ENCODE assay signal across 8 cellular contexts in the genomic region with DNA sequence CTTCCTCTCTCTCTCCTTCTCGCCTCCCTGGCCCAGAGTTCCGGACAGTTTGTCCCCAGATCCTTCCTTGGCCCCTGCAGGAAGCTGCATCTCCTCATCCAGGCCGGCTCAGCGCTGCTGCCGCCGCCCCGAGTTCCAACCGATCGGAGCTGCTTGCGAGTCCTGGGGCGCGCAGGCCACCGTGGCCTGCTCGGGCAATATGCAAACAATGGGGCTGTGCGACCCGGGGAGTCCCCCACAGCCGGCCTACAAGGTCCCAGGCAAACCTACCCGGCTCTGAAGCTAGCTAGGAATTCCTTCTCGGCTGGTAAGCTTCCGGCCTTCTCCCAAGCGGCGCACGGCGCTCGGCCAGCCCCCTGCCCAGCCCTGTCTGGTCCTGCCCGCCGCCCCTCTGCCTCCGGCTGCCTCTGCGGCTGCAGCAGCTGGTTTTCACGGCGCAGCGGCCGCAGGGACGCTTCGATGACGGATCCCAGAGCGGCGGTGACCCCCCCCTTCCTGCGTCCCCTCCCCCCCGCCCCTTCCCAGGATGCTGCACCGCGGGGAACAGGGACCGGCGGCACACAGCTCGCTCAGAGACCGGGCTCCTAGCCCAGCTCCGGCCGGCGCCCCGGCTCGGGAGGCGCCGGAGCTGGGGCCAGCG. TPM values are rescaled to one million over a fixed set of nuclear protein-coding genes. Genes with fewer than 3 reads are reported as not detected.
DNase-seq lines count a peak whose midpoint lies in the region; ATAC-seq and TF ChIP-seq lines count a peak whose summit lies in the region.

No MANE protein-coding gene starts in this region.

- DNase-seq in DMS 273 (lab: John Stamatoyannopoulos, UW; ENCODE audit: unreplicated experiment) (peak; percentile 57), DMS 273 treated with DMSO at 0.1 percent for 48 hours (lab: John Stamatoyannopoulos, UW) (no peak), activated B cell treated with CpG ODN at 0.5 μM for 24 hours (peak; percentile 29), esophagus squamous epithelium (lab: John Stamatoyannopoulos, UW) (no peak), natural killer cell (peak; percentile 20), OCI-M2 (lab: John Stamatoyannopoulos, UW; ENCODE audit: unreplicated experiment) (no peak)

- no peaks in the 10 kb centered on the region for H3K27me3 ChIP-seq in esophagus squamous epithelium

- WGBS in esophagus squamous epithelium, 2 donors: 0 to 49% methylated on average over 2 of the region's 54 CpGs

- H3K4me3 Mint-ChIP-seq in activated B cell treated with CpG ODN at 0.5 μM for 24 hours (peak overlapping the region; percentile 94), natural killer cell (peak overlapping the region; percentile 97)

- H3K9me3 Mint-ChIP-seq in activated B cell treated with CpG ODN at 0.5 μM for 24 hours (no peaks in the 10 kb centered on the region), natural killer cell (no peaks in the 10 kb centered on the region)

- H3K36me3 ChIP-seq in esophagus squamous epithelium: peaks cover 0 to 27% (median 11%) of the 10 kb centered on the region in 3 donors

- peak in 2 of 4 donors; percentile 20 to 49 for TF ChIP-seq POLR2A in esophagus squamous epithelium (IDR thresholded peaks at IDR 0.05)

- peak overlapping the region; percentile 90 to 98 (median 95) for H3K27ac ChIP-seq in esophagus squamous epithelium

- H3K27ac Mint-ChIP-seq in activated B cell treated with CpG ODN at 0.5 μM for 24 hours (peak overlapping the region; percentile 99), natural killer cell (peak overlapping the region; percentile 99)

- ATAC-seq in HG03095 (IDR thresholded peaks at IDR 0.05; ENCODE audit: unreplicated experiment): peak; percentile 27
- ATAC-seq in activated B cell treated with CpG ODN at 0.5 μM for 24 hours (ENCODE audit: low read depth): peak; percentile 12
- ATAC-seq in natural killer cell: peak in 1 of 3 donors; percentile 0
- no peak for ATAC-seq in GM21423 (IDR thresholded peaks at IDR 0.05; ENCODE audit: unreplicated experiment)

- intact Hi-C loops in activated B cell treated with CpG ODN at 0.5 μM for 24 hours (cut with micrococcal nuclease): no loop called here
- intact Hi-C loops in esophagus squamous epithelium (cut with DNase I): no loop called here
- intact Hi-C loops in natural killer cell (cut with micrococcal nuclease): loop anchor here (2.0 to 5.0 kb wide), 2 partner anchors 27 to 59 kb away; no protein-coding TSS in a partner anchor

- peaks cover 80% of the 10 kb centered on the region for H3K4me1 Mint-ChIP-seq in activated B cell treated with CpG ODN at 0.5 μM for 24 hours
- peaks cover 54 to 60% of the 10 kb centered on the region in 2 donors for H3K4me1 Mint-ChIP-seq in natural killer cell

- no peaks in the 10 kb centered on the region for H3K9me3 ChIP-seq in esophagus squamous epithelium

- H3K27me3 Mint-ChIP-seq in activated B cell treated with CpG ODN at 0.5 μM for 24 hours (no peaks in the 10 kb centered on the region), natural killer cell (ENCODE audit: low read depth in 2 of 2) (peaks cover 3 to 8% of the 10 kb centered on the region in 2 donors)

- POLR2A ChIA-PET in activated B cell treated with CpG ODN at 0.5 μM for 24 hours (lab: Charles Lee): interaction anchor here (0.6 to 12.9 kb wide), 15 partner anchors 11 to 355 kb away, joined by 3 to 440 read pairs (median 6); partner anchors contain the start of genes NCBP2L, PRPS1 and TSC22D3

- no peak for TF ChIP-seq CTCF in activated B cell treated with CpG ODN at 0.5 μM for 24 hours (IDR thresholded peaks at IDR 0.05)
- TF ChIP-seq CTCF in esophagus squamous epithelium (IDR thresholded peaks at IDR 0.05): no peak
- no peak for TF ChIP-seq CTCF in natural killer cell (IDR thresholded peaks at IDR 0.05)

- CTCF ChIA-PET in activated B cell treated with CpG ODN at 0.5 μM for 24 hours (lab: Charles Lee): interaction anchor here (1.8 to 7.3 kb wide), 4 partner anchors 39 to 60 kb away, joined by 5 to 128 read pairs (median 38); partner anchors contain the start of genes NCBP2L and TSC22D3

- peaks cover 0 to 66% (median 12%) of the 10 kb centered on the region in 3 donors for H3K4me1 ChIP-seq in esophagus squamous epithelium

- H3K36me3 Mint-ChIP-seq in activated B cell treated with CpG ODN at 0.5 μM for 24 hours (ENCODE audit: low read depth): peaks cover 30% of the 10 kb centered on the region
- no peaks in the 10 kb centered on the region for H3K36me3 Mint-ChIP-seq in natural killer cell

- H3K4me3 ChIP-seq in esophagus squamous epithelium: peak overlapping the region; percentile 63 to 83 (median 78)

RNA-seq across cellular contexts. Expression of gene TSC22D3, which starts 59.4 kb away (rescaled TPM):
- total RNA-seq in activated B cell treated with CpG ODN at 0.5 μM for 24 hours (80.6 and 80.8 TPM in 2 replicates), esophagus squamous epithelium (100 to 1,000 TPM in 3 of 4 donors, 10 to 100 TPM in 1; 50.2 to 558 (median 140) TPM), natural killer cell (1,000 to 10,000 TPM in 2 of 3 donors, 100 to 1,000 TPM in 1; 895 to 1,800 (median 1,053) TPM)

Comparison
In these comparisons a context has a peak if more than half of its experiments do, and no peak if none do; other contexts are left out.
1. DNase-seq: peak in DMS 273 (single experiment), activated B cell treated with CpG ODN at 0.5 μM for 24 hours (single experiment) and natural killer cell (single experiment); none in DMS 273 treated with DMSO at 0.1 percent for 48 hours (single experiment), esophagus squamous epithelium (single experiment) and OCI-M2 (single experiment).